Comparison of ENCODE assay signal across 25 cellular contexts in genomic region chr10:124579003-124579384, GRCh38.
A peak's percentile ranks its signal among the peaks of the same experiment; 100 is the strongest.
DNase-seq lines count a peak whose midpoint lies in the region; ATAC-seq, FAIRE-seq and TF ChIP-seq lines count a peak whose summit lies in the region.
"Had no signal": no experiment of that assay in that cellular context is flagged by ENCODE, and none has a peak within 500 bp of the region (broad histone marks: within the 10 kb centered on the region; RNA-seq: fewer than 3 reads in every experiment).

No MANE protein-coding gene starts in this region.

- H3K4me3 ChIP-seq in left ventricle myocardium inferior (no peak overlapping the region), bronchial epithelial cell (ENCODE audit: low read depth, low read length) (no peak overlapping the region), lower lobe of right lung (no peak overlapping the region), aorta (ENCODE audit: low read length in 2 of 2) (no peak overlapping the region)
- H3K4me3 ChIP-seq: heart right ventricle, prostate gland, tibial nerve had no signal

- TF ChIP-seq CTCF in left ventricle myocardium inferior (IDR thresholded peaks at IDR 0.05; ENCODE audit: borderline replicate concordance) = no peak
- TF ChIP-seq CTCF in bronchial epithelial cell (IDR thresholded peaks at IDR 0.05; ENCODE audit: insufficient read depth, low read length, severe bottlenecking) = no peak
- TF ChIP-seq CTCF in lower lobe of right lung (IDR thresholded peaks at IDR 0.05) = no peak

- 11 to 20% methylated on average over 16 of the region's 16 CpGs for WGBS in aorta, 2 donors

- H3K9me3 ChIP-seq in left ventricle myocardium inferior (replicated peaks) = peaks cover 19% of the 10 kb centered on the region
- H3K9me3 ChIP-seq in lower lobe of right lung = no peaks in the 10 kb centered on the region
- H3K9me3 ChIP-seq in aorta (ENCODE audit: control insufficient read depth, low read length) = no peaks in the 10 kb centered on the region
- H3K9me3 ChIP-seq: prostate gland had no signal

- H3K27ac ChIP-seq in left ventricle myocardium inferior (replicated peaks) (no peak overlapping the region), lower lobe of right lung (no peak overlapping the region), aorta (ENCODE audit: low read depth in 1 of 2, low read length in 2 of 2) (no peak overlapping the region)
- H3K27ac ChIP-seq: heart right ventricle, KMS-11, prostate gland, tibial nerve had no signal

- in situ Hi-C loops in G401 (cut with HindIII; ENCODE audit: low sequenced_read_pairs) = no loop called here

- ATAC-seq in left cardiac atrium = no peak
- peak; percentile 5 to 42 for ATAC-seq in lower lobe of right lung
- peak; percentile 79 for ATAC-seq in aorta (ENCODE audit: low FRiP score)
- ATAC-seq: activated CD8-positive, alpha-beta T cell treated with anti-CD3 and anti-CD28 coated beads, Interleukin-2, amount 10 ng/mL, durations not matched to agents 7 days and 5 days; activated naive CD4-positive, alpha-beta T cell treated with anti-CD3 and anti-CD28 coated beads, Interleukin-2, amount 50 U/mL, for 72 hours; activated T-cell treated with anti-CD3 and anti-CD28 coated beads, Interleukin-2, amount 50 U/mL, for 72 hours; natural killer cell; WTC11 had no signal

- H3K4me1 ChIP-seq in left ventricle myocardium inferior (no peaks in the 10 kb centered on the region), lower lobe of right lung (no peaks in the 10 kb centered on the region), aorta (ENCODE audit: control insufficient read depth in 1 of 2, insufficient read depth in 2 of 2, low read length in 2 of 2) (no peaks in the 10 kb centered on the region)
- H3K4me1 ChIP-seq: prostate gland, tibial nerve had no signal

- intact Hi-C loops in left cardiac atrium (cut with DNase I) (no loop called here), left ventricle myocardium inferior (cut with micrococcal nuclease) (no loop called here), lower lobe of right lung (cut with DNase I) (no loop called here), aorta (cut with DNase I) (no loop called here)

- FAIRE-seq in bronchial epithelial cell (lab: Jason Lieb, UNC) (no peak), RCC 7860 (lab: Jason Lieb, UNC) (no peak)

- DNase-seq in left cardiac atrium = peak; percentile 23
- no peak for DNase-seq in left ventricle myocardium inferior
- peak; percentile 92 for DNase-seq in bronchial epithelial cell (ENCODE audit: low read depth)
- peak; percentile 35 for DNase-seq in lower lobe of right lung
- DNase-seq in aorta = peak; percentile 45 to 85
- no peak for DNase-seq in G401 (ENCODE audit: low spot score)
- no peak for DNase-seq in NCI-H1105 (lab: John Stamatoyannopoulos, UW)
- no peak for DNase-seq in RCC 7860 (ENCODE audit: low spot score)
- DNase-seq: activated CD8-positive, alpha-beta T cell treated with anti-CD3 and anti-CD28 coated beads, Interleukin-2, amount 10 ng/mL, durations not matched to agents 7 days and 5 days; activated T-cell treated with anti-CD3 and anti-CD28 coated beads, Interleukin-2, amount 50 U/mL, for 72 hours; EL; erythroblast; heart right ventricle; mesenchymal stem cell; natural killer cell; NCI-H1092 treated with DMSO at 0.1 percent for 48 hours; NCI-H2107; NCI-H526 treated with DMSO at 0.1 percent for 48 hours; OCI-M1; T-helper 2 cell had no signal

- no peaks in the 10 kb centered on the region for H3K36me3 ChIP-seq in left ventricle myocardium inferior
- H3K36me3 ChIP-seq in bronchial epithelial cell (ENCODE audit: control insufficient read depth, insufficient read depth, low read length) = no peaks in the 10 kb centered on the region
- H3K36me3 ChIP-seq in lower lobe of right lung = no peaks in the 10 kb centered on the region
- H3K36me3 ChIP-seq in aorta (ENCODE audit: control insufficient read depth in 1 of 2, insufficient read depth in 2 of 2, low read length in 1 of 2) = no peaks in the 10 kb centered on the region
- H3K36me3 ChIP-seq: heart right ventricle, prostate gland, tibial nerve had no signal

- H3K27me3 ChIP-seq in left ventricle myocardium inferior (ENCODE audit: low read depth) (no peaks in the 10 kb centered on the region), bronchial epithelial cell (ENCODE audit: control insufficient read depth, insufficient read depth, low read length) (no peaks in the 10 kb centered on the region), lower lobe of right lung (ENCODE audit: low read depth) (no peaks in the 10 kb centered on the region), aorta (ENCODE audit: control insufficient read depth in 1 of 2, insufficient read depth in 2 of 2, low read length in 1 of 2) (no peaks in the 10 kb centered on the region)
- H3K27me3 ChIP-seq: heart right ventricle, tibial nerve had no signal

Comparison
In these comparisons a context has a peak if more than half of its experiments do, and no peak if none do; other contexts are left out.
1. DNase-seq: peak in left cardiac atrium (single experiment), bronchial epithelial cell (single experiment), lower lobe of right lung (single experiment) and aorta (2 of 2); none in left ventricle myocardium inferior (single experiment), G401 (single experiment), NCI-H1105 (single experiment) and RCC 7860 (single experiment).
2. ATAC-seq: peak in lower lobe of right lung (2 of 2) and aorta (single experiment); none in left cardiac atrium (0 of 2).